26 cellular contexts compared by ENCODE assay signal in the genomic region with DNA sequence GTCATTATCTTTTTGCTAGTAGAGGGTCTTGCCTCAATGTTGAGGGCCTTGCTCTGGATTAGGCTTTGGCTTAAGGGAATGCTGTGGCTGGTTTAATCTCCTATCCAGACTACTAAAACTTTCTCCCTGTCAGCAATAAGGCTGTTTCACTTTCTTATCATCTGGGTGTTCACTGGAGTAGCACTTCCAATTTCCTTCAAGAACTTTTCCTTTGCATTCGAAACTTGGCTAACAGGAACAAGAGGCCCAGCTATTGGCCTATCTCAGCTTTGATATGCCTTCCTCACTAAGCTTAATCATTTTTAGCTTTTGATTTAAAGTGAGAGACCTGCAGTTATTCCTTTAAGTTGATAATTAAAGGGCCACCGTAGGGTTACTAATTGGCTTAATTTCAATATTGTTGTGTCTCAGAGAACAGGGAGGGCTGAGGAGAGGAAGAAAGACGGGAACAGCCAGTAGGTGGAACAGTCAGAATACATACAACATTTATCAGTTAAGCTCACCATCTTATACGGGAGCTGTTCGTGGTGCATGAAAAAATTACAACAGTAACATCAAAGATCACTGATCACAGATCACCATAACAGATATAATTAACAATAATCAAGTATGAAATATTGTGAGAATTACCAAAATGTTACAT.
DNase-seq lines count a peak whose midpoint lies in the region; ATAC-seq and TF ChIP-seq lines count a peak whose summit lies in the region.
"Had no signal": no experiment of that assay in that cellular context is flagged by ENCODE, and none has a peak within 500 bp of the region (broad histone marks: within the 10 kb centered on the region; RNA-seq: fewer than 3 reads in every experiment).

No MANE protein-coding gene starts in this region.

- H3K4me3 ChIP-seq in GM23338: no peak overlapping the region
- H3K4me3 ChIP-seq in mesendoderm (ENCODE audit: low read length): no peak overlapping the region
- H3K4me3 ChIP-seq in smooth muscle cell: no peak overlapping the region
- H3K4me3 ChIP-seq: SJSA1 had no signal

- no peak overlapping the region for H4K5ac ChIP-seq in mesendoderm (ENCODE audit: low read length)

- H3K4me1 ChIP-seq in GM23338 (ENCODE audit: insufficient read depth): peaks cover 5% of the 10 kb centered on the region; the same call in 1 of the 2 replicates
- no peaks in the 10 kb centered on the region for H3K4me1 ChIP-seq in mesendoderm (ENCODE audit: control insufficient read depth, low read depth, low read length)
- H3K4me1 ChIP-seq in smooth muscle cell (ENCODE audit: low read depth): no peaks in the 10 kb centered on the region
- H3K4me1 ChIP-seq: BE2C, SJSA1 had no signal

- H3K27ac ChIP-seq in GM23338 (ENCODE audit: low read depth): no peak overlapping the region
- H3K27ac ChIP-seq in mesendoderm (ENCODE audit: low read depth, low read length): no peak overlapping the region
- no peak overlapping the region for H3K27ac ChIP-seq in smooth muscle cell (ENCODE audit: low read depth)
- H3K27ac ChIP-seq: HL-60, KMS-11, SJSA1 had no signal

- H3F3A ChIP-seq in GM23338 (replicated peaks; ENCODE audit: low read depth) (no peaks in the 10 kb centered on the region), smooth muscle cell (ENCODE audit: low read depth) (no peaks in the 10 kb centered on the region)

- H3K27me3 Mint-ChIP-seq in Calu3 (ENCODE audit: unreplicated experiment): no peaks in the 10 kb centered on the region
- H3K27me3 Mint-ChIP-seq in GM23338 (ENCODE audit: insufficient read depth, low read depth, poor library complexity): peaks cover 1% of the 10 kb centered on the region
- H3K27me3 Mint-ChIP-seq: IgD-negative memory B cell had no signal

- DNase-seq in Calu3 (no peak), GM23338 (ENCODE audit: low spot score) (no peak), mesendoderm (no peak), smooth muscle cell (lab: John Stamatoyannopoulos, UW; ENCODE audit: unreplicated experiment) (no peak), SK-N-DZ (ENCODE audit: low spot score) (no peak), NCI-H1436 (lab: John Stamatoyannopoulos, UW) (no peak)
- DNase-seq: BE2C; CD8-positive, alpha-beta memory T cell; DMS153; DND-41; NCI-H1048; NCI-H1417; NCI-H1694 treated with DMSO at 0.1 percent for 48 hours; NCI-H2081; NCI-H2171; NCI-H345; NCI-H524; NCI-H748 treated with DMSO at 0.1 percent for 48 hours; NK-92 treated with Interleukin-12 subunit alpha and Interleukin-12 subunit beta, amount 100 ng/mL, for 24 hours; PC-3 had no signal

- peak overlapping the region; percentile 24 for H3K4me3 Mint-ChIP-seq in Calu3 (ENCODE audit: low read depth, unreplicated experiment)
- H3K4me3 Mint-ChIP-seq in GM23338: no peak overlapping the region
- H3K4me3 Mint-ChIP-seq: CD14-positive monocyte; CD8-positive, alpha-beta memory T cell; IgD-negative memory B cell had no signal

- H3K79me2 ChIP-seq in GM23338 (replicated peaks; ENCODE audit: insufficient read depth) (peaks cover 18% of the 10 kb centered on the region), mesendoderm (ENCODE audit: control insufficient read depth, insufficient read depth, low read length) (no peaks in the 10 kb centered on the region), smooth muscle cell (ENCODE audit: low read depth) (peaks cover 4% of the 10 kb centered on the region)

- intact Hi-C loops in Calu3 (cut with micrococcal nuclease; ENCODE audit: unreplicated experiment): loop anchor here (10.0 kb wide), 1 partner anchor 401 kb away; no protein-coding TSS in a partner anchor

- BruUV-seq in Calu3 (replicated peaks; lab: Mats Ljungman, UMichigan): no TSS peak

- no peak overlapping the region for H2BK120ac ChIP-seq in mesendoderm (ENCODE audit: low read depth, low read length)

- no peak overlapping the region for H4K8ac ChIP-seq in mesendoderm (ENCODE audit: low read depth, low read length)

- H2BK5ac ChIP-seq in mesendoderm (ENCODE audit: low read length): no peak overlapping the region

- H3K4me2 ChIP-seq in GM23338 (no peak overlapping the region), mesendoderm (ENCODE audit: low read length) (no peak overlapping the region), smooth muscle cell (peak overlapping the region; percentile 8)
- H3K4me2 ChIP-seq: KMS-11 had no signal

- peak overlapping the region; percentile 48 for H3K27ac Mint-ChIP-seq in Calu3 (ENCODE audit: unreplicated experiment)
- H3K27ac Mint-ChIP-seq in GM23338: peak overlapping the region; percentile 34; the same call in 1 of the 2 replicates
- H3K27ac Mint-ChIP-seq: CD14-positive monocyte; CD8-positive, alpha-beta memory T cell; IgD-negative memory B cell had no signal

- no peak overlapping the region for H3K56ac ChIP-seq in mesendoderm (ENCODE audit: low read length)

- no peaks in the 10 kb centered on the region for H3K79me1 ChIP-seq in mesendoderm (ENCODE audit: low read length)

- H3K9me3 ChIP-seq in smooth muscle cell (replicated peaks; ENCODE audit: low read depth): no peaks in the 10 kb centered on the region
- H3K9me3 ChIP-seq: BE2C had no signal

- H3K36me3 ChIP-seq in GM23338 (ENCODE audit: insufficient read depth) (no peaks in the 10 kb centered on the region), mesendoderm (ENCODE audit: control insufficient read depth, insufficient read depth, low read length) (no peaks in the 10 kb centered on the region), smooth muscle cell (ENCODE audit: low read depth) (no peaks in the 10 kb centered on the region)
- H3K36me3 ChIP-seq: BE2C, SJSA1 had no signal

- H4K20me1 ChIP-seq in GM23338 (replicated peaks; ENCODE audit: insufficient read depth) (no peaks in the 10 kb centered on the region), smooth muscle cell (ENCODE audit: low read depth) (peaks cover 18% of the 10 kb centered on the region)

- peak overlapping the region; percentile 51 for H3K18ac ChIP-seq in mesendoderm (ENCODE audit: low read length)

- ATAC-seq in GM23338 (no peak), GM21367 (IDR thresholded peaks at IDR 0.05; ENCODE audit: unreplicated experiment) (no peak)
- ATAC-seq: PC-3 had no signal

- no CpG with 5 or more reads among the region's 5 CpGs for WGBS in mesendoderm (ENCODE audit: extremely low coverage, insufficient coverage, low lambda C conversion rate)
- WGBS in smooth muscle cell (ENCODE audit: low lambda C conversion rate): 58% methylated on average over 5 of the region's 5 CpGs

- peaks cover 74% of the 10 kb centered on the region for H3K4me1 Mint-ChIP-seq in Calu3 (ENCODE audit: low read depth, unreplicated experiment)
- peaks cover 32% of the 10 kb centered on the region for H3K4me1 Mint-ChIP-seq in GM23338
- H3K4me1 Mint-ChIP-seq: CD14-positive monocyte; CD8-positive, alpha-beta memory T cell; IgD-negative memory B cell had no signal

- H2BK15ac ChIP-seq in mesendoderm (replicated peaks; ENCODE audit: low read depth): no peak overlapping the region

- H3K27me3 ChIP-seq in GM23338 (ENCODE audit: insufficient read depth): no peaks in the 10 kb centered on the region
- no peaks in the 10 kb centered on the region for H3K27me3 ChIP-seq in mesendoderm (ENCODE audit: insufficient read depth, low read length, poor library complexity)
- no peaks in the 10 kb centered on the region for H3K27me3 ChIP-seq in smooth muscle cell (ENCODE audit: low read depth)
- H3K27me3 ChIP-seq: BE2C, SJSA1 had no signal

- H3K9ac ChIP-seq in mesendoderm (ENCODE audit: low read length) (no peak overlapping the region), smooth muscle cell (ENCODE audit: low read depth) (no peak overlapping the region)
- H3K9ac ChIP-seq: KMS-11 had no signal

- CTCF ChIA-PET in Calu3 (lab: Charles Lee): interaction anchor here (1.2 kb wide), 1 partner anchor 183 kb away, joined by 4 read pairs; no protein-coding TSS in a partner anchor

- H3K36me3 Mint-ChIP-seq in Calu3 (ENCODE audit: insufficient read depth, unreplicated experiment) (peaks cover 12% of the 10 kb centered on the region), GM23338 (ENCODE audit: low read depth) (no peaks in the 10 kb centered on the region)
- H3K36me3 Mint-ChIP-seq: CD14-positive monocyte; CD8-positive, alpha-beta memory T cell; IgD-negative memory B cell had no signal

- H2AFZ ChIP-seq in GM23338 (no peak overlapping the region), smooth muscle cell (ENCODE audit: low read depth) (no peak overlapping the region)

- H2AK5ac ChIP-seq in mesendoderm (ENCODE audit: low read length): no peak overlapping the region

- no peak overlapping the region for H3K4ac ChIP-seq in mesendoderm (ENCODE audit: low read depth, low read length)

- H3K9me3 Mint-ChIP-seq in Calu3 (ENCODE audit: low read depth, unreplicated experiment) (no peaks in the 10 kb centered on the region), GM23338 (no peaks in the 10 kb centered on the region)
- H3K9me3 Mint-ChIP-seq: CD14-positive monocyte; CD8-positive, alpha-beta memory T cell had no signal

- no peak overlapping the region for H3K23ac ChIP-seq in mesendoderm (ENCODE audit: low read length)

- TF ChIP-seq CTCF in Calu3 (IDR thresholded peaks at IDR 0.05; ENCODE audit: unreplicated experiment): no peak
- TF ChIP-seq CTCF in GM23338 (conservative IDR thresholded peaks at IDR 0.05; ENCODE audit: low read depth in 2 of 2): 0 out of 4 replicates have a peak, but pooled peaks of 1 of the 2 experiments have one; percentile 3
- no peak for TF ChIP-seq CTCF in smooth muscle cell (IDR thresholded peaks at IDR 0.05; ENCODE audit: borderline replicate concordance, insufficient read depth, poor library complexity, severe bottlenecking)

- no peaks in the 10 kb centered on the region for H3K9me2 ChIP-seq in GM23338 (ENCODE audit: insufficient read depth)

TF ChIP-seq in GM23338, 12 proteins besides CTCF, POLR2A, EP300 and RAD21 (continues in another document):
- no peak for TF ChIP-seq JUNB (IDR thresholded peaks at IDR 0.05; ENCODE audit: unreplicated experiment)
- no peak for TF ChIP-seq POLR2AphosphoS5 (IDR thresholded peaks at IDR 0.05; ENCODE audit: low read depth)
